In genomic region chr1:119959836-119960235, GRCh38 we compare ENCODE assay signal across 23 cellular contexts.
"Had no signal": no experiment of that assay in that cellular context is flagged by ENCODE, and none has a peak within 500 bp of the region (broad histone marks: within the 10 kb centered on the region; RNA-seq: fewer than 3 reads in every experiment).

No MANE protein-coding gene starts in this region.

- H3K4me1 ChIP-seq: foreskin keratinocyte, lower lobe of right lung, parathyroid adenoma, upper lobe of left lung had no signal

- H3K9me3 Mint-ChIP-seq: activated B cell treated with CpG ODN at 0.5 μM for 24 hours; activated T-cell treated with anti-CD3 and anti-CD28 coated beads, Interleukin-2, amount 50 U/mL, for 4 hours; activated T-helper 2 cell treated with anti-CD3 and anti-CD28 coated beads, Interferon-gamma antibody, Interleukin-2, Interleukin-4, amounts not matched to agents 10 μg/mL and 5 μg/mL and 100 μg/mL, durations not matched to agents 14 hours and 24 hours and 36 hours; dendritic cell treated with granulocyte-macrophage colony-stimulating factor and Interleukin-4, amounts not matched to agents 40 ng/mL and 50 ng/mL, for 4 days; naive B cell; stimulated activated naive CD8-positive, alpha-beta T cell treated with anti-CD3 and anti-CD28 coated beads, Interleukin-15, amount 100 ng/mL, for 72 hours; T-helper 1 cell treated with Interleukin-12 subunit alpha and Interleukin-12 subunit beta and Interleukin-4 antibody, amounts not matched to agents 30 μg/mL and 1 μg/mL, for 36 hours had no signal

- H3K27ac ChIP-seq: foreskin keratinocyte, lower lobe of right lung, parathyroid adenoma, upper lobe of left lung had no signal

- H3K4me3 ChIP-seq: lower lobe of right lung, skin epidermis, upper lobe of left lung had no signal

- DNase-seq: activated B cell treated with CpG ODN at 0.5 μM for 24 hours; activated CD4-positive, alpha-beta T cell treated with anti-CD3 and anti-CD28 coated beads for 36 hours; activated CD4-positive, alpha-beta T cell treated with anti-CD3 and anti-CD28 coated beads, Interleukin-2, amount 50 U/mL, for 4 hours; activated CD8-positive, alpha-beta memory T cell treated with anti-CD3 and anti-CD28 coated beads for 24 hours; activated CD8-positive, alpha-beta memory T cell treated with anti-CD3 and anti-CD28 coated beads, Interleukin-2, amount 50 U/mL, for 48 hours; activated naive CD4-positive, alpha-beta T cell; activated T-cell treated with anti-CD3 and anti-CD28 coated beads, Interleukin-2, amount 50 U/mL, for 4 hours; cerebellar nuclear complex; effector CD4-positive, alpha-beta T cell; foreskin keratinocyte; lower lobe of right lung; naive B cell; right cardiac atrium; stimulated activated CD4-positive, alpha-beta T cell treated with anti-CD3 and anti-CD28 coated beads, Interleukin-1b, Interleukin-23, amount 100 ng/mL, for 48 hours; stimulated activated naive CD8-positive, alpha-beta T cell treated with anti-CD3 and anti-CD28 coated beads, Interleukin-15, amount 100 ng/mL, for 72 hours; upper lobe of left lung had no signal

- H3K27ac Mint-ChIP-seq: activated B cell treated with CpG ODN at 0.5 μM for 24 hours; activated CD4-positive, alpha-beta T cell treated with anti-CD3 and anti-CD28 coated beads for 36 hours; activated naive CD8-positive, alpha-beta T cell; activated T-helper 2 cell treated with anti-CD3 and anti-CD28 coated beads, Interferon-gamma antibody, Interleukin-2, Interleukin-4, amounts not matched to agents 10 μg/mL and 5 μg/mL and 100 μg/mL, durations not matched to agents 14 hours and 24 hours and 36 hours; dendritic cell treated with granulocyte-macrophage colony-stimulating factor and Interleukin-4, amounts not matched to agents 40 ng/mL and 50 ng/mL, for 4 days; naive B cell; stimulated activated naive CD8-positive, alpha-beta T cell treated with anti-CD3 and anti-CD28 coated beads, Interleukin-15, amount 100 ng/mL, for 72 hours; T-helper 1 cell treated with Interleukin-12 subunit alpha and Interleukin-12 subunit beta and Interleukin-4 antibody, amounts not matched to agents 30 μg/mL and 1 μg/mL, for 36 hours had no signal

- H3K4me1 Mint-ChIP-seq: activated B cell treated with CpG ODN at 0.5 μM for 24 hours; activated CD4-positive, alpha-beta T cell treated with anti-CD3 and anti-CD28 coated beads for 36 hours; stimulated activated naive CD8-positive, alpha-beta T cell treated with anti-CD3 and anti-CD28 coated beads, Interleukin-15, amount 100 ng/mL, for 72 hours had no signal

- H3K9me3 ChIP-seq: lower lobe of right lung, upper lobe of left lung had no signal

- H3K79me2 ChIP-seq: parathyroid adenoma had no signal

- H3K9ac ChIP-seq: parathyroid adenoma had no signal

- ATAC-seq: activated CD4-positive, alpha-beta T cell treated with anti-CD3 and anti-CD28 coated beads for 36 hours; activated T-cell treated with anti-CD3 and anti-CD28 coated beads, Interleukin-2, amount 50 U/mL, for 4 hours; foreskin keratinocyte; left lobe of liver; lower lobe of right lung; right cardiac atrium; stimulated activated naive CD8-positive, alpha-beta T cell treated with anti-CD3 and anti-CD28 coated beads, Interleukin-15, amount 100 ng/mL, for 72 hours had no signal

- H3K4me3 Mint-ChIP-seq: activated B cell treated with CpG ODN at 0.5 μM for 24 hours; activated CD4-positive, alpha-beta T cell treated with anti-CD3 and anti-CD28 coated beads for 36 hours; activated naive CD8-positive, alpha-beta T cell; activated T-cell treated with anti-CD3 and anti-CD28 coated beads, Interleukin-2, amount 50 U/mL, for 4 hours; dendritic cell treated with granulocyte-macrophage colony-stimulating factor and Interleukin-4, amounts not matched to agents 40 ng/mL and 50 ng/mL, for 4 days; naive B cell; stimulated activated naive CD8-positive, alpha-beta T cell treated with anti-CD3 and anti-CD28 coated beads, Interleukin-15, amount 100 ng/mL, for 72 hours; T-helper 1 cell treated with Interleukin-12 subunit alpha and Interleukin-12 subunit beta and Interleukin-4 antibody, amounts not matched to agents 30 μg/mL and 1 μg/mL, for 36 hours had no signal

- H3K27me3 ChIP-seq: foreskin keratinocyte, upper lobe of left lung had no signal

- H3K27me3 Mint-ChIP-seq: activated B cell treated with CpG ODN at 0.5 μM for 24 hours; activated CD4-positive, alpha-beta T cell treated with anti-CD3 and anti-CD28 coated beads for 36 hours; activated naive CD8-positive, alpha-beta T cell; dendritic cell treated with granulocyte-macrophage colony-stimulating factor and Interleukin-4, amounts not matched to agents 40 ng/mL and 50 ng/mL, for 4 days; naive B cell; stimulated activated naive CD8-positive, alpha-beta T cell treated with anti-CD3 and anti-CD28 coated beads, Interleukin-15, amount 100 ng/mL, for 72 hours had no signal

- H2AFZ ChIP-seq: parathyroid adenoma had no signal
